In the genomic region with DNA sequence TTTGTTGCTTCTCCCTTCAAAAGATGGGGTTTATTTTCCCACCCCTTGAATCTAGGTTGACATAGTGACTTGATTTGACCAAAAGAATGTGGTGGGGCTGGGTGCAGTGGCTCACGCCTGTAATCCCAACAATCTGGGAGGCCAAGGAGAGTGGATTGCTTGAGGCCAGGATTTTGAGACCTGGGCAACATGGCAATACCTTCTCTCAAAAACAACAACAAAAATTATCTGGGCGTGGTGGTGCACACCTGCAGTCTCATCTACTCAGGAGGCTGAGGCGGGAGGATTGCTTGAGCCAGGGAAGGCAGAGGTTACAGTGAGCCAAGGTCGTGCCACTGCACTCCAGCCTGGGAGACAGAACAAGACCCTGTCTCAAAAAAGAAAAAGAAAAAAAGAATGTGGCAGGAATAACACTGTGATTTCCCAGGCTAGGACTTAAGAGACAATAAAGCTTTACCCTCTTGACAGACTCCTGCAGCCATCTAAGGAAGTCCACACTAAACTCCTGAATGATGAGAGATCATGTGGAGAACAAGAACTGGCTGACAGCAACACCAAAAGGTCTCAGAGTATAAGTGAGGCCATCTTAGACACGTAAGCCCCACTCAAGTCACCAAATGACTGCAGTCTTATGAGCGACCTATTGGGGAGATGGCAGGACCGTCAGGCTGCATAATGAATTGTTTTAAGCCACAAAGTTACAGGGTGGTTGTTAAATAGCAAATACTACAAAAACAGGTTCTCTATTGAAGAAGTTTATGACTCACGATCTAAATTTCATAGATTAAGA, we compare ENCODE assay signal across 1 cellular context.
TF ChIP-seq lines count a peak whose summit lies in the region.

No MANE protein-coding gene starts in this region.

TF ChIP-seq in SK-N-SH, 30 proteins besides CTCF, POLR2A, EP300 and RAD21:
- TF ChIP-seq TAF1 (IDR thresholded peaks at IDR 0.05; ENCODE audit: borderline replicate concordance, low read depth, low read length): no peak
- TF ChIP-seq SMC3 (IDR thresholded peaks at IDR 0.05; ENCODE audit: low read depth, low read length): no peak
- TF ChIP-seq ELF1 (IDR thresholded peaks at IDR 0.05): no peak
- TF ChIP-seq, protein P1, sequence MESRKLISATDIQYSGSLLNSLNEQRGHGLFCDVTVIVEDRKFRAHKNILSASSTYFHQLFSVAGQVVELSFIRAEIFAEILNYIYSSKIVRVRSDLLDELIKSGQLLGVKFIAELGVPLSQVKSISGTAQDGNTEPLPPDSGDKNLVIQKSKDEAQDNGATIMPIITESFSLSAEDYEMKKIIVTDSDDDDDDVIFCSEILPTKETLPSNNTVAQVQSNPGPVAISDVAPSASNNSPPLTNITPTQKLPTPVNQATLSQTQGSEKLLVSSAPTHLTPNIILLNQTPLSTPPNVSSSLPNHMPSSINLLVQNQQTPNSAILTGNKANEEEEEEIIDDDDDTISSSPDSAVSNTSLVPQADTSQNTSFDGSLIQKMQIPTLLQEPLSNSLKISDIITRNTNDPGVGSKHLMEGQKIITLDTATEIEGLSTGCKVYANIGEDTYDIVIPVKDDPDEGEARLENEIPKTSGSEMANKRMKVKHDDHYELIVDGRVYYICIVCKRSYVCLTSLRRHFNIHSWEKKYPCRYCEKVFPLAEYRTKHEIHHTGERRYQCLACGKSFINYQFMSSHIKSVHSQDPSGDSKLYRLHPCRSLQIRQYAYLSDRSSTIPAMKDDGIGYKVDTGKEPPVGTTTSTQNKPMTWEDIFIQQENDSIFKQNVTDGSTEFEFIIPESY (IDR thresholded peaks at IDR 0.05; ENCODE audit: borderline replicate concordance, low read depth): no peak
- no peak for TF ChIP-seq JUND (IDR thresholded peaks at IDR 0.05)
- no peak for TF ChIP-seq MEF2A (IDR thresholded peaks at IDR 0.05; ENCODE audit: borderline replicate concordance, low read depth)
- TF ChIP-seq POLR2AphosphoS5 (IDR thresholded peaks at IDR 0.05; ENCODE audit: low read depth, low read length): no peak
- TF ChIP-seq, protein P2, sequence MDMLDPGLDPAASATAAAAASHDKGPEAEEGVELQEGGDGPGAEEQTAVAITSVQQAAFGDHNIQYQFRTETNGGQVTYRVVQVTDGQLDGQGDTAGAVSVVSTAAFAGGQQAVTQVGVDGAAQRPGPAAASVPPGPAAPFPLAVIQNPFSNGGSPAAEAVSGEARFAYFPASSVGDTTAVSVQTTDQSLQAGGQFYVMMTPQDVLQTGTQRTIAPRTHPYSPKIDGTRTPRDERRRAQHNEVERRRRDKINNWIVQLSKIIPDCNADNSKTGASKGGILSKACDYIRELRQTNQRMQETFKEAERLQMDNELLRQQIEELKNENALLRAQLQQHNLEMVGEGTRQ (IDR thresholded peaks at IDR 0.05; ENCODE audit: borderline replicate concordance, low read depth, low read length): no peak
- TF ChIP-seq, protein P3, sequence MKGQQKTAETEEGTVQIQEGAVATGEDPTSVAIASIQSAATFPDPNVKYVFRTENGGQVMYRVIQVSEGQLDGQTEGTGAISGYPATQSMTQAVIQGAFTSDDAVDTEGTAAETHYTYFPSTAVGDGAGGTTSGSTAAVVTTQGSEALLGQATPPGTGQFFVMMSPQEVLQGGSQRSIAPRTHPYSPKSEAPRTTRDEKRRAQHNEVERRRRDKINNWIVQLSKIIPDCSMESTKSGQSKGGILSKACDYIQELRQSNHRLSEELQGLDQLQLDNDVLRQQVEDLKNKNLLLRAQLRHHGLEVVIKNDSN (IDR thresholded peaks at IDR 0.05; ENCODE audit: borderline replicate concordance, low read depth): no peak
- TF ChIP-seq FOXM1 (IDR thresholded peaks at IDR 0.05; ENCODE audit: low read depth): no peak
- no peak for TF ChIP-seq YY1 (IDR thresholded peaks at IDR 0.05; ENCODE audit: low read depth)
- no peak for TF ChIP-seq TEAD4 (IDR thresholded peaks at IDR 0.05; ENCODE audit: borderline replicate concordance, insufficient read depth)
- TF ChIP-seq, protein P4, sequence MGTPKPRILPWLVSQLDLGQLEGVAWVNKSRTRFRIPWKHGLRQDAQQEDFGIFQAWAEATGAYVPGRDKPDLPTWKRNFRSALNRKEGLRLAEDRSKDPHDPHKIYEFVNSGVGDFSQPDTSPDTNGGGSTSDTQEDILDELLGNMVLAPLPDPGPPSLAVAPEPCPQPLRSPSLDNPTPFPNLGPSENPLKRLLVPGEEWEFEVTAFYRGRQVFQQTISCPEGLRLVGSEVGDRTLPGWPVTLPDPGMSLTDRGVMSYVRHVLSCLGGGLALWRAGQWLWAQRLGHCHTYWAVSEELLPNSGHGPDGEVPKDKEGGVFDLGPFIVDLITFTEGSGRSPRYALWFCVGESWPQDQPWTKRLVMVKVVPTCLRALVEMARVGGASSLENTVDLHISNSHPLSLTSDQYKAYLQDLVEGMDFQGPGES (IDR thresholded peaks at IDR 0.05; ENCODE audit: low read depth, low read length): no peak
- TF ChIP-seq, protein P5, sequence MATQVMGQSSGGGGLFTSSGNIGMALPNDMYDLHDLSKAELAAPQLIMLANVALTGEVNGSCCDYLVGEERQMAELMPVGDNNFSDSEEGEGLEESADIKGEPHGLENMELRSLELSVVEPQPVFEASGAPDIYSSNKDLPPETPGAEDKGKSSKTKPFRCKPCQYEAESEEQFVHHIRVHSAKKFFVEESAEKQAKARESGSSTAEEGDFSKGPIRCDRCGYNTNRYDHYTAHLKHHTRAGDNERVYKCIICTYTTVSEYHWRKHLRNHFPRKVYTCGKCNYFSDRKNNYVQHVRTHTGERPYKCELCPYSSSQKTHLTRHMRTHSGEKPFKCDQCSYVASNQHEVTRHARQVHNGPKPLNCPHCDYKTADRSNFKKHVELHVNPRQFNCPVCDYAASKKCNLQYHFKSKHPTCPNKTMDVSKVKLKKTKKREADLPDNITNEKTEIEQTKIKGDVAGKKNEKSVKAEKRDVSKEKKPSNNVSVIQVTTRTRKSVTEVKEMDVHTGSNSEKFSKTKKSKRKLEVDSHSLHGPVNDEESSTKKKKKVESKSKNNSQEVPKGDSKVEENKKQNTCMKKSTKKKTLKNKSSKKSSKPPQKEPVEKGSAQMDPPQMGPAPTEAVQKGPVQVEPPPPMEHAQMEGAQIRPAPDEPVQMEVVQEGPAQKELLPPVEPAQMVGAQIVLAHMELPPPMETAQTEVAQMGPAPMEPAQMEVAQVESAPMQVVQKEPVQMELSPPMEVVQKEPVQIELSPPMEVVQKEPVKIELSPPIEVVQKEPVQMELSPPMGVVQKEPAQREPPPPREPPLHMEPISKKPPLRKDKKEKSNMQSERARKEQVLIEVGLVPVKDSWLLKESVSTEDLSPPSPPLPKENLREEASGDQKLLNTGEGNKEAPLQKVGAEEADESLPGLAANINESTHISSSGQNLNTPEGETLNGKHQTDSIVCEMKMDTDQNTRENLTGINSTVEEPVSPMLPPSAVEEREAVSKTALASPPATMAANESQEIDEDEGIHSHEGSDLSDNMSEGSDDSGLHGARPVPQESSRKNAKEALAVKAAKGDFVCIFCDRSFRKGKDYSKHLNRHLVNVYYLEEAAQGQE (IDR thresholded peaks at IDR 0.05; ENCODE audit: low read depth, low read length): no peak
- TF ChIP-seq RXRA (IDR thresholded peaks at IDR 0.05; ENCODE audit: borderline replicate concordance, low read depth): no peak
- no peak for TF ChIP-seq RCOR1 (IDR thresholded peaks at IDR 0.05; ENCODE audit: low read length)
- no peak for TF ChIP-seq FOXJ3 (CRISPR knock-in tag; IDR thresholded peaks at IDR 0.05)
- no peak for TF ChIP-seq MXI1 (IDR thresholded peaks at IDR 0.05; ENCODE audit: low read depth, low read length)
